ENCODE assay signal across 24 cellular contexts in the genomic region with DNA sequence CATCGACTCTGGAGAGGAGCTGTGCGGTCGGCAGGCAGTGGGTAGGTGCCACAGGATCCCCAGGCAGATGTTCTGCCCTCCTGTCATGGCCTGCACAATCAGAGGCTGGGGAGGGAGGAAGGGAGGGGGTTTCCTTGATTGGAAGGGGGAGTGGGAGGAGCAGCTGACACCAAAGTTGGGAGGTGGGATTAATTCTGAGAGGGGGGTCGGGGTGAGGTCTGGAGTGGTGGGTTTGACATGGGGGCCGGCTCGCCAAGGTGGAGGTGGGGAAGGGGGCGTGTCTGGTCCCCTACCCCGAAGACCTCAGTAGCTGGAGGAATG. TPM values are rescaled to one million over a fixed set of nuclear protein-coding genes. Genes with fewer than 3 reads are reported as not detected.
DNase-seq lines count a peak whose midpoint lies in the region; ATAC-seq and TF ChIP-seq lines count a peak whose summit lies in the region.
"Had no signal": no experiment of that assay in that cellular context is flagged by ENCODE, and none has a peak within 500 bp of the region (broad histone marks: within the 10 kb centered on the region; RNA-seq: fewer than 3 reads in every experiment).

No MANE protein-coding gene starts in this region.

- no peak overlapping the region for H2AFZ ChIP-seq in PC-3 (ENCODE audit: low read length)

- H3K36me3 Mint-ChIP-seq in activated T-cell treated with anti-CD3 and anti-CD28 coated beads, Interleukin-2, amount 50 U/mL, for 72 hours (ENCODE audit: insufficient read depth in 2 of 2) = no peaks in the 10 kb centered on the region
- H3K36me3 Mint-ChIP-seq in activated T-cell treated with anti-CD3 and anti-CD28 coated beads, Interleukin-2, amount 50 U/mL, for 24 hours (ENCODE audit: low read depth) = no peaks in the 10 kb centered on the region
- peaks cover 2% of the 10 kb centered on the region for H3K36me3 Mint-ChIP-seq in memory B cell
- H3K36me3 Mint-ChIP-seq in activated naive CD4-positive, alpha-beta T cell treated with anti-CD3 and anti-CD28 coated beads for 36 hours (ENCODE audit: low read depth) = no peaks in the 10 kb centered on the region
- H3K36me3 Mint-ChIP-seq: T-cell had no signal

- H3K36me3 ChIP-seq in WERI-Rb-1 = peaks cover 32% of the 10 kb centered on the region
- no peaks in the 10 kb centered on the region for H3K36me3 ChIP-seq in lower lobe of right lung
- H3K36me3 ChIP-seq in PC-3 (ENCODE audit: low read depth, low read length) = no peaks in the 10 kb centered on the region
- H3K36me3 ChIP-seq: BLaER1, upper lobe of left lung had no signal

- H3K4me2 ChIP-seq in PC-3 (ENCODE audit: low read length) = no peak overlapping the region
- H3K4me2 ChIP-seq: BLaER1 had no signal

- DNase-seq in activated T-cell treated with anti-CD3 and anti-CD28 coated beads, Interleukin-2, amount 50 U/mL, for 72 hours = no peak
- DNase-seq in activated T-cell treated with anti-CD3 and anti-CD28 coated beads, Interleukin-2, amount 50 U/mL, for 24 hours = no peak
- DNase-seq in WERI-Rb-1 = peak; percentile 65
- no peak for DNase-seq in memory B cell (ENCODE audit: low spot score in 2 of 2)
- DNase-seq in lower lobe of right lung = no peak
- no peak for DNase-seq in PC-3
- no peak for DNase-seq in NOMO-1 treated with dmso at 0.1 percent for 144 hours (lab: John Stamatoyannopoulos, UW; ENCODE audit: unreplicated experiment)
- no peak for DNase-seq in activated naive CD4-positive, alpha-beta T cell treated with anti-CD3 and anti-CD28 coated beads for 36 hours
- DNase-seq: activated CD4-positive, alpha-beta T cell treated with anti-CD3 and anti-CD28 coated beads for 48 hours; activated CD8-positive, alpha-beta memory T cell treated with anti-CD3 and anti-CD28 coated beads, Interleukin-2, amount 50 U/mL, for 4 hours; activated effector memory CD4-positive, alpha-beta T cell treated with anti-CD3 and anti-CD28 coated beads, Interleukin-2, amount 50 U/mL, for 16 hours; amniotic stem cell; foreskin melanocyte; IMR-90; mammary epithelial cell; naive B cell; NCI-H748 treated with DMSO at 0.1 percent for 48 hours; psoas muscle; SIG-M5; small intestine; T-cell had no signal

- H3K79me2 ChIP-seq in PC-3 (ENCODE audit: low read length) = no peaks in the 10 kb centered on the region

- ATAC-seq in activated T-cell treated with anti-CD3 and anti-CD28 coated beads, Interleukin-2, amount 50 U/mL, for 72 hours (replicated peaks in 1 of 2) = no peak
- ATAC-seq in memory B cell (ENCODE audit: low read depth) (no peak), lower lobe of right lung (no peak), PC-3 (no peak)

- peaks cover 74% of the 10 kb centered on the region for H3K27me3 Mint-ChIP-seq in activated T-cell treated with anti-CD3 and anti-CD28 coated beads, Interleukin-2, amount 50 U/mL, for 72 hours (ENCODE audit: low read depth)
- peaks cover 80% of the 10 kb centered on the region for H3K27me3 Mint-ChIP-seq in activated T-cell treated with anti-CD3 and anti-CD28 coated beads, Interleukin-2, amount 50 U/mL, for 24 hours
- H3K27me3 Mint-ChIP-seq in memory B cell = peaks cover 47% of the 10 kb centered on the region
- H3K27me3 Mint-ChIP-seq in activated naive CD4-positive, alpha-beta T cell treated with anti-CD3 and anti-CD28 coated beads for 36 hours (ENCODE audit: low read depth) = peaks cover 57% of the 10 kb centered on the region

- no peaks in the 10 kb centered on the region for H3K9me3 Mint-ChIP-seq in activated T-cell treated with anti-CD3 and anti-CD28 coated beads, Interleukin-2, amount 50 U/mL, for 72 hours
- no peaks in the 10 kb centered on the region for H3K9me3 Mint-ChIP-seq in activated T-cell treated with anti-CD3 and anti-CD28 coated beads, Interleukin-2, amount 50 U/mL, for 24 hours
- no peaks in the 10 kb centered on the region for H3K9me3 Mint-ChIP-seq in memory B cell
- no peaks in the 10 kb centered on the region for H3K9me3 Mint-ChIP-seq in activated naive CD4-positive, alpha-beta T cell treated with anti-CD3 and anti-CD28 coated beads for 36 hours
- H3K9me3 Mint-ChIP-seq: naive B cell, T-cell had no signal

- H3K4me1 Mint-ChIP-seq in activated T-cell treated with anti-CD3 and anti-CD28 coated beads, Interleukin-2, amount 50 U/mL, for 72 hours (ENCODE audit: low read depth) = peaks cover 6% of the 10 kb centered on the region
- peaks cover 3% of the 10 kb centered on the region for H3K4me1 Mint-ChIP-seq in activated T-cell treated with anti-CD3 and anti-CD28 coated beads, Interleukin-2, amount 50 U/mL, for 24 hours (ENCODE audit: low read depth)
- H3K4me1 Mint-ChIP-seq in memory B cell = peaks cover 16% of the 10 kb centered on the region
- peaks cover 2% of the 10 kb centered on the region for H3K4me1 Mint-ChIP-seq in activated naive CD4-positive, alpha-beta T cell treated with anti-CD3 and anti-CD28 coated beads for 36 hours (ENCODE audit: low read depth)

- intact Hi-C loops in lower lobe of right lung (cut with DNase I) = no loop called here
- intact Hi-C loops in PC-3 (cut with micrococcal nuclease) = no loop called here
- intact Hi-C loops in activated naive CD4-positive, alpha-beta T cell treated with anti-CD3 and anti-CD28 coated beads for 36 hours (cut with micrococcal nuclease) = no loop called here

- no peaks in the 10 kb centered on the region for H3F3A ChIP-seq in PC-3 (ENCODE audit: low read length, unreplicated experiment)

- peak overlapping the region; percentile 11 to 56 for H3K4me3 Mint-ChIP-seq in activated T-cell treated with anti-CD3 and anti-CD28 coated beads, Interleukin-2, amount 50 U/mL, for 72 hours
- no peak overlapping the region for H3K4me3 Mint-ChIP-seq in activated T-cell treated with anti-CD3 and anti-CD28 coated beads, Interleukin-2, amount 50 U/mL, for 24 hours
- peak overlapping the region; percentile 18 for H3K4me3 Mint-ChIP-seq in memory B cell
- no peak overlapping the region for H3K4me3 Mint-ChIP-seq in activated naive CD4-positive, alpha-beta T cell treated with anti-CD3 and anti-CD28 coated beads for 36 hours

- H3K9ac ChIP-seq in PC-3 (ENCODE audit: low read length) = no peak overlapping the region
- H3K9ac ChIP-seq: BLaER1 had no signal

- CTCF ChIA-PET in PC-3 (lab: Charles Lee) = interaction anchor here (0.5 kb wide), 1 partner anchor 201 kb away, joined by 3 read pairs; no protein-coding TSS in a partner anchor
- CTCF ChIA-PET in activated naive CD4-positive, alpha-beta T cell treated with anti-CD3 and anti-CD28 coated beads for 36 hours (lab: Charles Lee) = interaction anchor here (1.6 to 1.7 kb wide), 2 partner anchors 9 to 10 kb away, joined by 3 to 5 read pairs; no protein-coding TSS in a partner anchor

- H3K9me2 ChIP-seq in PC-3 (replicated peaks; ENCODE audit: low read length) = no peaks in the 10 kb centered on the region

- peak overlapping the region; percentile 67 for H3K4me3 ChIP-seq in WERI-Rb-1 (ENCODE audit: low read depth, low read length)
- no peak overlapping the region for H3K4me3 ChIP-seq in lower lobe of right lung
- H3K4me3 ChIP-seq in PC-3 (ENCODE audit: low read length) = no peak overlapping the region
- H3K4me3 ChIP-seq: BLaER1 had no signal

- no peak for TF ChIP-seq CTCF in WERI-Rb-1 (IDR thresholded peaks at IDR 0.05; ENCODE audit: low read depth, low read length)
- no peak for TF ChIP-seq CTCF in lower lobe of right lung (IDR thresholded peaks at IDR 0.05)
- TF ChIP-seq CTCF in PC-3 (conservative IDR thresholded peaks at IDR 0.05; ENCODE audit: low read depth, low read length) = no peak

- POLR2A ChIA-PET in PC-3 (lab: Charles Lee; ENCODE audit: unreplicated experiment) = no interaction called here

- H3K4me1 ChIP-seq in lower lobe of right lung (no peaks in the 10 kb centered on the region), PC-3 (ENCODE audit: insufficient read depth, low read length) (no peaks in the 10 kb centered on the region)

- BruUV-seq in PC-3 (replicated peaks; lab: Mats Ljungman, UMichigan) = no TSS peak

- H3K27ac ChIP-seq in WERI-Rb-1 = peak overlapping the region; percentile 100
- H3K27ac ChIP-seq in lower lobe of right lung = no peak overlapping the region
- no peak overlapping the region for H3K27ac ChIP-seq in PC-3 (ENCODE audit: low read length)
- H3K27ac ChIP-seq: BLaER1, psoas muscle, upper lobe of left lung had no signal

- H4K20me1 ChIP-seq in PC-3 (ENCODE audit: low read length) = no peaks in the 10 kb centered on the region
- H4K20me1 ChIP-seq: BLaER1 had no signal

- H3K27me3 ChIP-seq in WERI-Rb-1 (ENCODE audit: insufficient read depth, low read depth, severe bottlenecking) (no peaks in the 10 kb centered on the region), lower lobe of right lung (ENCODE audit: low read depth) (peaks cover 58% of the 10 kb centered on the region), PC-3 (ENCODE audit: low read length) (no peaks in the 10 kb centered on the region)

- H3K27ac Mint-ChIP-seq in activated T-cell treated with anti-CD3 and anti-CD28 coated beads, Interleukin-2, amount 50 U/mL, for 72 hours = no peak overlapping the region
- H3K27ac Mint-ChIP-seq in activated T-cell treated with anti-CD3 and anti-CD28 coated beads, Interleukin-2, amount 50 U/mL, for 24 hours = no peak overlapping the region
- no peak overlapping the region for H3K27ac Mint-ChIP-seq in memory B cell
- no peak overlapping the region for H3K27ac Mint-ChIP-seq in activated naive CD4-positive, alpha-beta T cell treated with anti-CD3 and anti-CD28 coated beads for 36 hours
- H3K27ac Mint-ChIP-seq: naive B cell, T-cell had no signal

- H3K9me3 ChIP-seq in WERI-Rb-1 (ENCODE audit: severe bottlenecking) (no peaks in the 10 kb centered on the region), lower lobe of right lung (no peaks in the 10 kb centered on the region), PC-3 (ENCODE audit: low read length) (no peaks in the 10 kb centered on the region)
- H3K9me3 ChIP-seq: BLaER1, psoas muscle, upper lobe of left lung had no signal

RNA-seq across cellular contexts. Expression of gene HPCA, which starts 0.6 kb away (rescaled TPM):
- total RNA-seq in activated T-cell treated with anti-CD3 and anti-CD28 coated beads, Interleukin-2, amount 50 U/mL, for 72 hours = under 1 TPM in 1 of 2 donors, not detected in 1; 0.36 TPM
- total RNA-seq in lower lobe of right lung (not detected), PC-3 (2014; rRNA removed) (not detected in 2 replicates)
- not detected for total RNA-seq in activated naive CD4-positive, alpha-beta T cell treated with anti-CD3 and anti-CD28 coated beads for 36 hours
- total RNA-seq: cardiac septum, IMR-90, mammary epithelial cell, psoas muscle, upper lobe of left lung had no signal

RNA-seq across cellular contexts. Expression of gene FNDC5, which starts 14.9 kb away (rescaled TPM):
- not detected for total RNA-seq in activated T-cell treated with anti-CD3 and anti-CD28 coated beads, Interleukin-2, amount 50 U/mL, for 72 hours
- total RNA-seq in lower lobe of right lung (0.65 TPM), PC-3 (2014; rRNA removed) (0.22 and 0.35 TPM in 2 replicates)
- total RNA-seq in activated naive CD4-positive, alpha-beta T cell treated with anti-CD3 and anti-CD28 coated beads for 36 hours = not detected
- total RNA-seq: mammary epithelial cell, T-cell had no signal

RNA-seq across cellular contexts. Expression of gene TMEM54, which starts 15.5 kb away (rescaled TPM):
- 1 to 10 TPM; 1.4 to 2.0 TPM for total RNA-seq in activated T-cell treated with anti-CD3 and anti-CD28 coated beads, Interleukin-2, amount 50 U/mL, for 72 hours
- 44.0 TPM for total RNA-seq in lower lobe of right lung
- 175 and 194 TPM in 2 replicates for total RNA-seq in PC-3 (2014; rRNA removed)
- 1 to 10 TPM in 1 of 2 experiments, under 1 TPM in 1; 0.84 to 1.0 TPM for total RNA-seq in activated naive CD4-positive, alpha-beta T cell treated with anti-CD3 and anti-CD28 coated beads for 36 hours

Comparison
In these comparisons a context has a peak if more than half of its experiments do, and no peak if none do; other contexts are left out.
1. H3K4me3 Mint-ChIP-seq: peak in activated T-cell treated with anti-CD3 and anti-CD28 coated beads, Interleukin-2, amount 50 U/mL, for 72 hours (2 of 2) and memory B cell (single experiment); none in activated T-cell treated with anti-CD3 and anti-CD28 coated beads, Interleukin-2, amount 50 U/mL, for 24 hours (single experiment) and activated naive CD4-positive, alpha-beta T cell treated with anti-CD3 and anti-CD28 coated beads for 36 hours (single experiment).
2. RNA of gene TMEM54, which starts 15.5 kb away (total RNA-seq): 175 to 194 TPM in PC-3 and 44.0 TPM in lower lobe of right lung (single experiment); 1.4 to 2.0 TPM in activated T-cell treated with anti-CD3 and anti-CD28 coated beads, Interleukin-2, amount 50 U/mL, for 72 hours and 0.84 to 1.0 TPM in activated naive CD4-positive, alpha-beta T cell treated with anti-CD3 and anti-CD28 coated beads for 36 hours; every median in the first group is over 10 times any median in the second.